Comparison of ENCODE assay signal across 8 cellular contexts in genomic region chr13:25300861-25301346, GRCh38. TPM values are rescaled to one million over a fixed set of nuclear protein-coding genes. Genes with fewer than 3 reads are reported as not detected.
DNase-seq lines count a peak whose midpoint lies in the region; ATAC-seq, FAIRE-seq and TF ChIP-seq lines count a peak whose summit lies in the region.

No MANE protein-coding gene starts in this region.

- no peaks in the 10 kb centered on the region for H3K9me1 ChIP-seq in K562 (ENCODE audit: control insufficient read depth, insufficient read depth, low read length)
- peaks cover 2% of the 10 kb centered on the region for H3K9me1 ChIP-seq in keratinocyte (ENCODE audit: control insufficient read depth, extremely low read depth, insufficient read depth, low read length)

- TF ChIP-seq EP300 in K562 (IDR thresholded peaks at IDR 0.05; ENCODE audit: low read length) = no peak

- no peaks in the 10 kb centered on the region for H3K9me3 ChIP-seq in CD4-positive, alpha-beta memory T cell (ENCODE audit: control insufficient read depth in 1 of 2, low read length in 2 of 2)
- H3K9me3 ChIP-seq in K562 (replicated peaks; ENCODE audit: control insufficient read depth, insufficient read depth, low read depth, low read length) (peaks cover 4% of the 10 kb centered on the region; the same call in 1 of the 2 replicates), keratinocyte (ENCODE audit: control insufficient read depth, low read depth, low read length) (no peaks in the 10 kb centered on the region)

- in situ Hi-C loops in K562 (cut with MboI) = no loop called here

- H3K27me3 ChIP-seq in CD4-positive, alpha-beta memory T cell (ENCODE audit: insufficient read depth, low read length) = peaks cover 5% of the 10 kb centered on the region
- no peaks in the 10 kb centered on the region for H3K27me3 ChIP-seq in K562 (ENCODE audit: control insufficient read depth in 2 of 2, insufficient read depth in 2 of 2, low read length in 2 of 2)
- H3K27me3 ChIP-seq in keratinocyte (ENCODE audit: control insufficient read depth, extremely low read depth, insufficient read depth, low read length) = no peaks in the 10 kb centered on the region

- H3K4me2 ChIP-seq in K562 (ENCODE audit: insufficient read depth, low read length) (peak overlapping the region; percentile 86), keratinocyte (ENCODE audit: control insufficient read depth, extremely low read depth, insufficient read depth, low read depth, low read length) (peak overlapping the region; percentile 81)

- intact Hi-C loops in CD4-positive, alpha-beta memory T cell (cut with micrococcal nuclease) = loop anchor here (1.0 to 5.0 kb wide), 9 partner anchors 9 to 1049 kb away; partner anchors contain the start of genes CDK8 and MTMR6
- intact Hi-C loops in K562 (cut with micrococcal nuclease) = loop anchor here (10.0 kb wide), 1 partner anchor 74 kb away; the partner anchor contains the start of gene ATP8A2

- dilution Hi-C loops in keratinocyte (cut with MboI; ENCODE audit: extremely low pct_ligation_motif_present, low sequenced_read_pairs) = no loop called here

- peak in 1 of 5 donors; percentile 41 for DNase-seq in CD4-positive, alpha-beta memory T cell
- DNase-seq in NCI-H1930 (lab: John Stamatoyannopoulos, UW) (peak; percentile 51 to 68), K562 (ENCODE audit: extremely low read depth in 1 of 4, low spot score in 3 of 4) (no peak), keratinocyte (ENCODE audit: low read depth, low spot score) (no peak), NOMO-1 treated with dmso at 0.1 percent for 144 hours (lab: John Stamatoyannopoulos, UW; ENCODE audit: unreplicated experiment) (no peak), NCI-H1105 treated with DMSO at 0.1 percent for 48 hours (lab: John Stamatoyannopoulos, UW) (no peak)
- peak; percentile 5 for DNase-seq in stimulated activated CD8-positive, alpha-beta memory T cell treated with anti-CD3 and anti-CD28 coated beads, Interleukin-4, amount 100 ng/mL, for 24 hours (ENCODE audit: low read depth)

- H3K4me3 Mint-ChIP-seq in CD4-positive, alpha-beta memory T cell = peak overlapping the region; percentile 91 to 97 (median 92)

- peaks cover 19 to 48% (median 36%) of the 10 kb centered on the region in 4 donors for H3K4me1 Mint-ChIP-seq in CD4-positive, alpha-beta memory T cell

- no peaks in the 10 kb centered on the region for H3K36me3 ChIP-seq in CD4-positive, alpha-beta memory T cell (ENCODE audit: insufficient read depth, low read length)
- H3K36me3 ChIP-seq in K562 (ENCODE audit: control insufficient read depth, insufficient read depth, low read length) (peaks cover 31% of the 10 kb centered on the region), keratinocyte (ENCODE audit: control insufficient read depth in 2 of 2, extremely low read depth in 1 of 2, insufficient read depth in 2 of 2, low read length in 2 of 2) (peaks cover 3 to 4% of the 10 kb centered on the region in 2 experiments)

- H4K20me1 ChIP-seq in K562 (replicated peaks; ENCODE audit: control insufficient read depth, insufficient read depth, low read length) (0 out of 2 replicates have a peak, but pooled peaks cover 5% of the 10 kb centered on the region), keratinocyte (ENCODE audit: control insufficient read depth, extremely low read depth, insufficient read depth, low read length) (no peaks in the 10 kb centered on the region)

- FAIRE-seq in K562 (lab: Jason Lieb, UNC) = no peak
- no peak for FAIRE-seq in keratinocyte (lab: Jason Lieb, UNC)

- H3K4me1 ChIP-seq in CD4-positive, alpha-beta memory T cell (ENCODE audit: insufficient read depth, low read length) = peaks cover 27% of the 10 kb centered on the region
- peaks cover 0 to 6% of the 10 kb centered on the region in 2 experiments; a peak in 3 of 5 replicates for H3K4me1 ChIP-seq in K562 (replicated peaks in 1 of 2; ENCODE audit: control insufficient read depth in 2 of 2, insufficient read depth in 2 of 2, low read length in 2 of 2)
- H3K4me1 ChIP-seq in keratinocyte (ENCODE audit: control insufficient read depth, extremely low read depth, insufficient read depth, low read length) = peaks cover 10% of the 10 kb centered on the region

- 97% methylated on average over 8 of the region's 33 CpGs for WGBS in K562 (ENCODE audit: insufficient coverage, low coverage, missing lambda C conversion rate)

- POLR2A ChIA-PET in CD4-positive, alpha-beta memory T cell (lab: Charles Lee; ENCODE audit: partially characterized antibody) = interaction anchor here (0.6 to 3.3 kb wide), 4 partner anchors 9 to 17 kb away, joined by 3 to 20 read pairs (median 6); partner anchors contain the start of gene MTMR6
- POLR2A ChIA-PET in K562 (lab: Yijun Ruan, JAX) = interaction anchor here (1.1 to 1.3 kb wide), 2 partner anchors 49 to 79 kb away, joined by 3 to 4 read pairs; no protein-coding TSS in a partner anchor

- H2AFZ ChIP-seq in K562 (ENCODE audit: low read depth, low read length) (peak overlapping the region; percentile 93), keratinocyte (ENCODE audit: control insufficient read depth, low read length) (peak overlapping the region; percentile 76)

- TF ChIP-seq RAD21 in K562 (CRISPR knock-in tag; conservative IDR thresholded peaks at IDR 0.05 in 1 of 2, IDR thresholded peaks at IDR 0.05 in 1 of 2) = no peak

- H3K4me3 ChIP-seq in CD4-positive, alpha-beta memory T cell (ENCODE audit: low read length in 2 of 2) = peak overlapping the region; percentile 86 to 92
- peak overlapping the region; percentile 79; the same call in 1 of the 2 replicates for H3K4me3 ChIP-seq in K562
- peak overlapping the region; percentile 52 to 93 (median 73) for H3K4me3 ChIP-seq in keratinocyte (ENCODE audit: control insufficient read depth in 2 of 3, extremely low read depth in 1 of 3, insufficient read depth in 2 of 3, low read depth in 1 of 3, low read length in 3 of 3)

- ATAC-seq in GM21786 (IDR thresholded peaks at IDR 0.05; ENCODE audit: unreplicated experiment) (peak; percentile 2), K562 (no peak)

- peaks cover 3 to 6% of the 10 kb centered on the region in 2 donors for H3K27me3 Mint-ChIP-seq in CD4-positive, alpha-beta memory T cell

- H3K27ac Mint-ChIP-seq in CD4-positive, alpha-beta memory T cell = peak overlapping the region; percentile 93 to 97 (median 97)

- TF ChIP-seq POLR2A in K562 (conservative IDR thresholded peaks at IDR 0.05) = no peak

- peaks cover 0 to 2% (median 0%) of the 10 kb centered on the region in 8 donors for H3K9me3 Mint-ChIP-seq in CD4-positive, alpha-beta memory T cell

- peak overlapping the region; percentile 96 for H3K27ac ChIP-seq in CD4-positive, alpha-beta memory T cell (ENCODE audit: low read depth, low read length)
- H3K27ac ChIP-seq in K562 (ENCODE audit: extremely low read depth, low read depth, low read length) (peak overlapping the region; percentile 93), keratinocyte (ENCODE audit: control insufficient read depth, insufficient read depth, low read length) (peak overlapping the region; percentile 94)

- no TSS peak for BruUV-seq in K562 (replicated peaks; lab: Mats Ljungman, UMichigan)

- peaks cover 7 to 31% of the 10 kb centered on the region in 2 donors for H3K36me3 Mint-ChIP-seq in CD4-positive, alpha-beta memory T cell

- H3K79me2 ChIP-seq in K562 (ENCODE audit: control insufficient read depth, insufficient read depth, low read length) (peaks cover 46% of the 10 kb centered on the region), keratinocyte (ENCODE audit: control insufficient read depth, insufficient read depth, low read length) (peaks cover 43% of the 10 kb centered on the region)

- no peak overlapping the region for H3K9ac ChIP-seq in K562 (ENCODE audit: insufficient read depth in 1 of 2, low read depth in 2 of 2, low read length in 2 of 2)
- peak overlapping the region; percentile 96 for H3K9ac ChIP-seq in keratinocyte (ENCODE audit: control insufficient read depth, extremely low read depth, insufficient read depth, low read length)

- TF ChIP-seq CTCF in K562 (IDR thresholded peaks at IDR 0.05 in 2 of 3, conservative IDR thresholded peaks at IDR 0.05 in 1 of 3; ENCODE audit: insufficient read depth in 2 of 3, low read depth in 1 of 3, low read length in 3 of 3) (no peak), keratinocyte (optimal IDR thresholded peaks at IDR 0.05 in 1 of 3, IDR thresholded peaks at IDR 0.05 in 1 of 3, conservative IDR thresholded peaks at IDR 0.05 in 1 of 3; ENCODE audit: extremely low read depth in 1 of 3, insufficient read depth in 2 of 3, low read length in 3 of 3) (no peak)

- CTCF ChIA-PET in CD4-positive, alpha-beta memory T cell (lab: Charles Lee; ENCODE audit: partially characterized antibody) = interaction anchor here (1.2 to 4.0 kb wide), 3 partner anchors 11 to 17 kb away, joined by 3 to 18 read pairs (median 4); partner anchors contain the start of gene MTMR6
- CTCF ChIA-PET in K562 (lab: Yijun Ruan, JAX; ENCODE audit: low intra/inter-chr PET ratio) = no interaction called here

RNA-seq across cellular contexts. Expression of gene NUP58, which starts 0.5 kb away (rescaled TPM):
- 10 to 100 TPM; 42.9 to 43.3 TPM for total RNA-seq in CD4-positive, alpha-beta memory T cell
- 10 to 100 TPM in 1 of 2 donors, 1 to 10 TPM in 1; 7.7 to 18.8 TPM for polyA plus RNA-seq in CD4-positive, alpha-beta memory T cell
- 47.3 and 175 TPM in 2 replicates for total RNA-seq in K562 (2011; cell fraction: chromatin; rRNA removed; ENCODE audit: low replicate concordance)
- total RNA-seq in K562 (2011; cell fraction: nucleolus; rRNA removed) = 23.8 and 35.8 TPM in 2 replicates
- total RNA-seq in K562 (2011; cell fraction: nucleoplasm; rRNA removed) = 59.2 and 90.7 TPM in 2 replicates
- total RNA-seq in K562 (2014; rRNA removed) (38.2 and 41.6 TPM in 2 replicates), K562 (2014; rRNA removed; fragmentation: Illumina TruSeq; extraction: Trizol) (51.0 and 61.3 TPM in 2 replicates), K562 (2015; rRNA removed; fragmentation: Illumina TruSeq; extraction: Trizol) (44.8 and 47.2 TPM in 2 replicates), K562 (2021) (43.9 and 50.3 TPM in 2 replicates)
- polyA plus RNA-seq in K562 (2011; rRNA removed) (68.4 and 98.0 TPM in 2 replicates), K562 (2014; fragmentation: Illumina TruSeq; extraction: Trizol) (38.2 and 42.6 TPM in 2 replicates), K562 (2014; fragmentation: Nextera tagmentation; extraction: Ambion mirVana) (10 to 100 TPM; 12.5 to 12.6 TPM), K562 (2014; rRNA removed) (38.6 and 40.4 TPM in 2 replicates), keratinocyte (36.3 to 51.5 TPM (median 43.8 TPM) in 3 replicates)
- polyA plus RNA-seq in K562 (2011; cell fraction: cytosol; rRNA removed) = 64.9 and 65.0 TPM in 2 replicates
- polyA plus RNA-seq in K562 (2011; cell fraction: nucleus; rRNA removed) = 31.7 and 35.1 TPM in 2 replicates
- 20.8 and 25.7 TPM in 2 replicates for polyA plus RNA-seq in K562 (2012)
- 87.1 and 87.8 TPM in 2 replicates for polyA minus RNA-seq in K562 (2011; rRNA and poly(A)+ RNA removed)
- 43.2 and 55.3 TPM in 2 replicates for polyA minus RNA-seq in K562 (2011; cell fraction: cytosol; rRNA and poly(A)+ RNA removed)
- polyA minus RNA-seq in K562 (2011; cell fraction: nucleus; rRNA and poly(A)+ RNA removed) = 49.3 and 83.2 TPM in 2 replicates
- 35.9 TPM for polyA plus RNA-seq in keratinocyte (2011; ENCODE audit: low read depth)
- polyA plus RNA-seq in keratinocyte (2011; cell fraction: cytosol; rRNA removed) = 19.2 and 37.1 TPM in 2 replicates
- polyA plus RNA-seq in keratinocyte (2011; cell fraction: nucleus; rRNA removed) = 28.6 and 33.1 TPM in 2 replicates
- 19.8 and 22.0 TPM in 2 replicates for polyA plus RNA-seq in keratinocyte (2012; ENCODE audit: low replicate concordance)
- 35.0 to 65.9 TPM (median 57.9 TPM) in 3 replicates for polyA minus RNA-seq in keratinocyte
- 29.0 TPM for polyA minus RNA-seq in keratinocyte (2011; cell fraction: cytosol; rRNA and poly(A)+ RNA removed)
- polyA minus RNA-seq in keratinocyte (2011; cell fraction: nucleus; rRNA and poly(A)+ RNA removed) = 41.3 and 51.5 TPM in 2 replicates

RNA-seq across cellular contexts. Expression of gene MTMR6, which starts 13.6 kb away (rescaled TPM):
- 10 to 100 TPM; 18.9 to 19.1 TPM for total RNA-seq in CD4-positive, alpha-beta memory T cell
- polyA plus RNA-seq in CD4-positive, alpha-beta memory T cell = 10 to 100 TPM; 20.0 to 20.2 TPM
- total RNA-seq in K562 (2011; cell fraction: chromatin; rRNA removed; ENCODE audit: low replicate concordance) = 2.0 and 6.5 TPM in 2 replicates
- 1.3 and 2.0 TPM in 2 replicates for total RNA-seq in K562 (2011; cell fraction: nucleolus; rRNA removed)
- 2.0 and 4.0 TPM in 2 replicates for total RNA-seq in K562 (2011; cell fraction: nucleoplasm; rRNA removed)
- total RNA-seq in K562 (2014; rRNA removed) (5.7 and 6.4 TPM in 2 replicates), K562 (2014; rRNA removed; fragmentation: Illumina TruSeq; extraction: Trizol) (10.8 and 12.2 TPM in 2 replicates), K562 (2015; rRNA removed; fragmentation: Illumina TruSeq; extraction: Trizol) (8.4 and 8.5 TPM in 2 replicates), K562 (2021) (7.8 and 8.2 TPM in 2 replicates)
- polyA plus RNA-seq in K562 (2011; rRNA removed) (4.8 and 7.7 TPM in 2 replicates), K562 (2014; fragmentation: Illumina TruSeq; extraction: Trizol) (6.8 and 7.7 TPM in 2 replicates), K562 (2014; fragmentation: Nextera tagmentation; extraction: Ambion mirVana) (1 to 10 TPM; 3.9 to 4.5 TPM), K562 (2014; rRNA removed) (4.5 TPM in 2 replicates), keratinocyte (12.5 to 20.3 TPM (median 12.6 TPM) in 3 replicates)
- 1.8 and 2.7 TPM in 2 replicates for polyA plus RNA-seq in K562 (2011; cell fraction: cytosol; rRNA removed)
- 1.5 and 1.9 TPM in 2 replicates for polyA plus RNA-seq in K562 (2011; cell fraction: nucleus; rRNA removed)
- 4.8 and 6.6 TPM in 2 replicates for polyA plus RNA-seq in K562 (2012)
- polyA minus RNA-seq in K562 (2011; rRNA and poly(A)+ RNA removed) = 8.5 and 9.5 TPM in 2 replicates
- polyA minus RNA-seq in K562 (2011; cell fraction: cytosol; rRNA and poly(A)+ RNA removed) = 3.3 and 8.4 TPM in 2 replicates
- polyA minus RNA-seq in K562 (2011; cell fraction: nucleus; rRNA and poly(A)+ RNA removed) = 1.6 and 2.8 TPM in 2 replicates
- 8.9 TPM for polyA plus RNA-seq in keratinocyte (2011; ENCODE audit: low read depth)
- polyA plus RNA-seq in keratinocyte (2011; cell fraction: cytosol; rRNA removed) = 8.1 and 15.8 TPM in 2 replicates
- 9.8 and 15.6 TPM in 2 replicates for polyA plus RNA-seq in keratinocyte (2011; cell fraction: nucleus; rRNA removed)
- polyA plus RNA-seq in keratinocyte (2012; ENCODE audit: low replicate concordance) = 11.2 and 12.3 TPM in 2 replicates
- 3.1 to 14.4 TPM (median 8.7 TPM) in 3 replicates for polyA minus RNA-seq in keratinocyte
- polyA minus RNA-seq in keratinocyte (2011; cell fraction: cytosol; rRNA and poly(A)+ RNA removed) = 12.1 TPM
- polyA minus RNA-seq in keratinocyte (2011; cell fraction: nucleus; rRNA and poly(A)+ RNA removed) = 9.0 and 16.6 TPM in 2 replicates

Comparison
In these comparisons a context has a peak if more than half of its experiments do, and no peak if none do; other contexts are left out.
1. DNase-seq: peak in NCI-H1930 (2 of 2) and stimulated activated CD8-positive, alpha-beta memory T cell treated with anti-CD3 and anti-CD28 coated beads, Interleukin-4, amount 100 ng/mL, for 24 hours (single experiment); none in K562 (0 of 4), keratinocyte (single experiment), NOMO-1 treated with dmso at 0.1 percent for 144 hours (single experiment) and NCI-H1105 treated with DMSO at 0.1 percent for 48 hours (single experiment).
2. Peak in every context shown above with its lines, with median percentiles within 50 percentile points of each other: H3K27ac ChIP-seq and H3K4me3 ChIP-seq.